Comparison of ENCODE assay signal across 10 cellular contexts in genomic region chr1:46285730-46286477, GRCh38. TPM values are rescaled to one million over a fixed set of nuclear protein-coding genes. Genes with fewer than 3 reads are reported as not detected.
DNase-seq lines count a peak whose midpoint lies in the region; ATAC-seq, FAIRE-seq and TF ChIP-seq lines count a peak whose summit lies in the region.
"Had no signal": no experiment of that assay in that cellular context is flagged by ENCODE, and none has a peak within 500 bp of the region (broad histone marks: within the 10 kb centered on the region; RNA-seq: fewer than 3 reads in every experiment).

No MANE protein-coding gene starts in this region.

- H3K27ac Mint-ChIP-seq in CD8-positive, alpha-beta T cell = peak overlapping the region; percentile 45
- peak overlapping the region; percentile 58 for H3K27ac Mint-ChIP-seq in activated CD8-positive, alpha-beta memory T cell treated with anti-CD3 and anti-CD28 coated beads, Interleukin-2, amount 10 ng/mL, durations not matched to agents 7 days and 5 days

- H3K9me3 ChIP-seq in CD8-positive, alpha-beta T cell (ENCODE audit: low read length) = no peaks in the 10 kb centered on the region
- H3K9me3 ChIP-seq in mucosa of descending colon (no peaks in the 10 kb centered on the region), smooth muscle cell (replicated peaks; ENCODE audit: low read depth) (no peaks in the 10 kb centered on the region)
- H3K9me3 ChIP-seq: left ventricle myocardium inferior had no signal

- no peak overlapping the region for H3K4me2 ChIP-seq in smooth muscle cell

- H3K4me3 Mint-ChIP-seq in CD8-positive, alpha-beta T cell = no peak overlapping the region
- H3K4me3 Mint-ChIP-seq in activated CD8-positive, alpha-beta memory T cell treated with anti-CD3 and anti-CD28 coated beads, Interleukin-2, amount 10 ng/mL, durations not matched to agents 7 days and 5 days = no peak overlapping the region

- H3K27me3 ChIP-seq in CD8-positive, alpha-beta T cell (ENCODE audit: insufficient read depth, low read length) = no peaks in the 10 kb centered on the region
- no peaks in the 10 kb centered on the region for H3K27me3 ChIP-seq in smooth muscle cell (ENCODE audit: low read depth)

- no peaks in the 10 kb centered on the region for H3K36me3 ChIP-seq in CD8-positive, alpha-beta T cell (ENCODE audit: insufficient read depth, low read length)
- H3K36me3 ChIP-seq in mucosa of descending colon (ENCODE audit: low read depth) (peaks cover 3% of the 10 kb centered on the region), smooth muscle cell (ENCODE audit: low read depth) (peaks cover 7% of the 10 kb centered on the region)

- no peak for FAIRE-seq in H54 (lab: Jason Lieb, UNC)

- no peak overlapping the region for H3K27ac ChIP-seq in CD8-positive, alpha-beta T cell (ENCODE audit: low read depth, low read length)
- H3K27ac ChIP-seq in smooth muscle cell (ENCODE audit: low read depth) = no peak overlapping the region
- H3K27ac ChIP-seq: left ventricle myocardium inferior had no signal

- CTCF ChIA-PET in CD8-positive, alpha-beta T cell (lab: Charles Lee) = interaction anchor here (0.8 kb wide), 1 partner anchor 12 kb away, joined by 3 read pairs; no protein-coding TSS in a partner anchor
- CTCF ChIA-PET in activated CD8-positive, alpha-beta memory T cell treated with anti-CD3 and anti-CD28 coated beads, Interleukin-2, amount 10 ng/mL, durations not matched to agents 7 days and 5 days (lab: Charles Lee) = interaction anchor here (0.9 to 2.4 kb wide), 3 partner anchors 27 to 62 kb away, joined by 3 to 10 read pairs (median 6); no protein-coding TSS in a partner anchor

- 94% methylated on average over 27 of the region's 27 CpGs for WGBS in smooth muscle cell (ENCODE audit: low lambda C conversion rate)

- intact Hi-C loops in CD8-positive, alpha-beta T cell (cut with DNase I, micrococcal nuclease) = loop anchor here in 1 of 2 experiments (5.0 kb wide), 1 partner anchor 61 kb away; no protein-coding TSS in a partner anchor
- intact Hi-C loops in mucosa of descending colon (cut with DNase I, micrococcal nuclease) = no loop called here

- no peak for TF ChIP-seq CTCF in CD8-positive, alpha-beta T cell (IDR thresholded peaks at IDR 0.05)
- TF ChIP-seq CTCF in mucosa of descending colon (IDR thresholded peaks at IDR 0.05) (no peak), smooth muscle cell (IDR thresholded peaks at IDR 0.05; ENCODE audit: borderline replicate concordance, insufficient read depth, poor library complexity, severe bottlenecking) (no peak)

- POLR2A ChIA-PET in CD8-positive, alpha-beta T cell (lab: Charles Lee) = no interaction called here

- H3F3A ChIP-seq in smooth muscle cell (ENCODE audit: low read depth) = no peaks in the 10 kb centered on the region

- no peak for TF ChIP-seq POLR2A in H54 (IDR thresholded peaks at IDR 0.05; ENCODE audit: low read depth, low read length)

- H3K9me3 Mint-ChIP-seq in CD8-positive, alpha-beta T cell = no peaks in the 10 kb centered on the region
- no peaks in the 10 kb centered on the region for H3K9me3 Mint-ChIP-seq in activated CD8-positive, alpha-beta memory T cell treated with anti-CD3 and anti-CD28 coated beads, Interleukin-2, amount 10 ng/mL, durations not matched to agents 7 days and 5 days (ENCODE audit: low read depth)

- no peaks in the 10 kb centered on the region for H3K27me3 Mint-ChIP-seq in CD8-positive, alpha-beta T cell (ENCODE audit: low read depth)
- no peaks in the 10 kb centered on the region for H3K27me3 Mint-ChIP-seq in activated CD8-positive, alpha-beta memory T cell treated with anti-CD3 and anti-CD28 coated beads, Interleukin-2, amount 10 ng/mL, durations not matched to agents 7 days and 5 days

- H3K4me1 ChIP-seq in CD8-positive, alpha-beta T cell (ENCODE audit: insufficient read depth, low read length) = peaks cover 9% of the 10 kb centered on the region
- no peaks in the 10 kb centered on the region for H3K4me1 ChIP-seq in mucosa of descending colon (ENCODE audit: low read depth)
- no peaks in the 10 kb centered on the region for H3K4me1 ChIP-seq in smooth muscle cell (ENCODE audit: low read depth)

- H4K20me1 ChIP-seq in smooth muscle cell (ENCODE audit: low read depth) = peaks cover 50% of the 10 kb centered on the region

- H3K79me2 ChIP-seq in smooth muscle cell (ENCODE audit: low read depth) = no peaks in the 10 kb centered on the region

- H2AFZ ChIP-seq in smooth muscle cell (ENCODE audit: low read depth) = no peak overlapping the region

- DNase-seq in CD8-positive, alpha-beta T cell = peak in 4 of 7 experiments; percentile 15 to 51 (median 42)
- peak; percentile 77 to 87 for DNase-seq in NCI-H187 (lab: John Stamatoyannopoulos, UW)
- DNase-seq in activated CD8-positive, alpha-beta memory T cell treated with anti-CD3 and anti-CD28 coated beads, Interleukin-2, amount 10 ng/mL, durations not matched to agents 7 days and 5 days = peak; percentile 67
- no peak for DNase-seq in mucosa of descending colon
- no peak for DNase-seq in smooth muscle cell (lab: John Stamatoyannopoulos, UW; ENCODE audit: unreplicated experiment)
- DNase-seq in H54 (ENCODE audit: insufficient read length, low spot score) = no peak
- DNase-seq in C1 segment of cervical spinal cord (lab: John Stamatoyannopoulos, UW) = no peak
- DNase-seq: Calu3, left ventricle myocardium inferior had no signal

- H3K4me1 Mint-ChIP-seq in CD8-positive, alpha-beta T cell (ENCODE audit: low read depth) = peaks cover 18% of the 10 kb centered on the region
- H3K4me1 Mint-ChIP-seq in activated CD8-positive, alpha-beta memory T cell treated with anti-CD3 and anti-CD28 coated beads, Interleukin-2, amount 10 ng/mL, durations not matched to agents 7 days and 5 days = peaks cover 16% of the 10 kb centered on the region

- ATAC-seq in CD8-positive, alpha-beta T cell = peak; percentile 80
- peak; percentile 69 for ATAC-seq in activated CD8-positive, alpha-beta memory T cell treated with anti-CD3 and anti-CD28 coated beads, Interleukin-2, amount 10 ng/mL, durations not matched to agents 7 days and 5 days
- ATAC-seq in mucosa of descending colon = peak; percentile 18
- no peak for ATAC-seq in GM19351 (IDR thresholded peaks at IDR 0.05; ENCODE audit: unreplicated experiment)

- no peak overlapping the region for H3K4me3 ChIP-seq in CD8-positive, alpha-beta T cell (ENCODE audit: low read depth, low read length)
- H3K4me3 ChIP-seq in mucosa of descending colon (no peak overlapping the region), smooth muscle cell (no peak overlapping the region)
- H3K4me3 ChIP-seq: left ventricle myocardium inferior had no signal

- no peak overlapping the region for H3K9ac ChIP-seq in smooth muscle cell (ENCODE audit: low read depth)

- peaks cover 55% of the 10 kb centered on the region for H3K36me3 Mint-ChIP-seq in CD8-positive, alpha-beta T cell
- peaks cover 37% of the 10 kb centered on the region for H3K36me3 Mint-ChIP-seq in activated CD8-positive, alpha-beta memory T cell treated with anti-CD3 and anti-CD28 coated beads, Interleukin-2, amount 10 ng/mL, durations not matched to agents 7 days and 5 days

RNA-seq across cellular contexts. Expression of gene LRRC41, which starts 17.5 kb away (rescaled TPM):
- total RNA-seq in CD8-positive, alpha-beta T cell = 10 to 100 TPM; 25.5 to 27.1 TPM
- total RNA-seq in activated CD8-positive, alpha-beta memory T cell treated with anti-CD3 and anti-CD28 coated beads, Interleukin-2, amount 10 ng/mL, durations not matched to agents 7 days and 5 days = 10 to 100 TPM; 33.4 to 44.7 TPM
- total RNA-seq in mucosa of descending colon (10 to 100 TPM; 41.8 to 56.0 (median 43.1) TPM), smooth muscle cell (91.5 and 105 TPM in 2 replicates)
- polyA plus RNA-seq in smooth muscle cell = 118 and 121 TPM in 2 replicates

RNA-seq across cellular contexts. Expression of gene UQCRH, which starts 17.6 kb away (rescaled TPM):
- 100 to 1,000 TPM; 100 to 118 TPM for total RNA-seq in CD8-positive, alpha-beta T cell
- 100 to 1,000 TPM; 279 to 302 TPM for total RNA-seq in activated CD8-positive, alpha-beta memory T cell treated with anti-CD3 and anti-CD28 coated beads, Interleukin-2, amount 10 ng/mL, durations not matched to agents 7 days and 5 days
- total RNA-seq in mucosa of descending colon (100 to 1,000 TPM; 266 to 387 (median 282) TPM), smooth muscle cell (555 and 652 TPM in 2 replicates)
- 284 and 333 TPM in 2 replicates for polyA plus RNA-seq in smooth muscle cell

RNA-seq across cellular contexts. Expression of gene RAD54L, which starts 38.3 kb away (rescaled TPM):
- 1 to 10 TPM in 1 of 2 experiments, under 1 TPM in 1; 0.56 to 1.4 TPM for total RNA-seq in CD8-positive, alpha-beta T cell
- 10 to 100 TPM; 57.2 to 85.3 TPM for total RNA-seq in activated CD8-positive, alpha-beta memory T cell treated with anti-CD3 and anti-CD28 coated beads, Interleukin-2, amount 10 ng/mL, durations not matched to agents 7 days and 5 days
- 1 to 10 TPM; 3.0 to 8.0 (median 3.6) TPM for total RNA-seq in mucosa of descending colon
- 1.7 and 4.9 TPM in 2 replicates for total RNA-seq in smooth muscle cell
- polyA plus RNA-seq in smooth muscle cell = 5.6 and 7.1 TPM in 2 replicates

RNA-seq across cellular contexts. Expression of gene NSUN4, which starts 54.7 kb away (rescaled TPM):
- total RNA-seq in CD8-positive, alpha-beta T cell = 10 to 100 TPM; 31.0 to 35.0 TPM
- total RNA-seq in activated CD8-positive, alpha-beta memory T cell treated with anti-CD3 and anti-CD28 coated beads, Interleukin-2, amount 10 ng/mL, durations not matched to agents 7 days and 5 days = 10 to 100 TPM; 20.6 to 26.7 TPM
- total RNA-seq in mucosa of descending colon (10 to 100 TPM; 18.5 to 20.6 (median 20.5) TPM), smooth muscle cell (12.5 and 14.1 TPM in 2 replicates)
- 10.6 and 10.8 TPM in 2 replicates for polyA plus RNA-seq in smooth muscle cell

Comparison
In these comparisons a context has a peak if more than half of its experiments do, and no peak if none do; other contexts are left out.
1. DNase-seq: peak in CD8-positive, alpha-beta T cell (4 of 7), NCI-H187 (2 of 2) and activated CD8-positive, alpha-beta memory T cell treated with anti-CD3 and anti-CD28 coated beads, Interleukin-2, amount 10 ng/mL, durations not matched to agents 7 days and 5 days (single experiment); none in mucosa of descending colon (0 of 3), smooth muscle cell (single experiment), H54 (single experiment) and C1 segment of cervical spinal cord (0 of 14).